ENCODE assay signal across 19 cellular contexts in genomic region chr19:3115916-3116602, GRCh38. TPM values are rescaled to one million over a fixed set of nuclear protein-coding genes. Genes with fewer than 3 reads are reported as not detected.
DNase-seq lines count a peak whose midpoint lies in the region; ATAC-seq, FAIRE-seq and TF ChIP-seq lines count a peak whose summit lies in the region.
"Had no signal": no experiment of that assay in that cellular context is flagged by ENCODE, and none has a peak within 500 bp of the region (broad histone marks: within the 10 kb centered on the region; RNA-seq: fewer than 3 reads in every experiment).

No MANE protein-coding gene starts in this region.

- TF ChIP-seq CTCF in A549 (IDR thresholded peaks at IDR 0.05), result no peak
- no peak for TF ChIP-seq CTCF in H9 (conservative IDR thresholded peaks at IDR 0.05)
- TF ChIP-seq CTCF in astrocyte (IDR thresholded peaks at IDR 0.05; ENCODE audit: insufficient read depth, low read depth, low read length), result no peak

- H3K4me1 ChIP-seq in A549, result peaks cover 18% of the 10 kb centered on the region
- H3K4me1 ChIP-seq in H9 (ENCODE audit: insufficient read depth, low read length), result no peaks in the 10 kb centered on the region; the same call in 1 of the 2 replicates
- no peaks in the 10 kb centered on the region for H3K4me1 ChIP-seq in astrocyte (ENCODE audit: insufficient read depth, low read length)
- H3K4me1 ChIP-seq: Caco-2 had no signal

- no peak overlapping the region for H2BK5ac ChIP-seq in H9 (ENCODE audit: insufficient read length, low read length)

- H3K27me3 Mint-ChIP-seq in H9 (ENCODE audit: low read depth) (no peaks in the 10 kb centered on the region), astrocyte (ENCODE audit: low read depth, unreplicated experiment) (no peaks in the 10 kb centered on the region)
- no peaks in the 10 kb centered on the region for H3K27me3 Mint-ChIP-seq in activated naive CD8-positive, alpha-beta T cell treated with anti-CD3 and anti-CD28 coated beads for 36 hours
- H3K27me3 Mint-ChIP-seq: activated naive CD8-positive, alpha-beta T cell treated with anti-CD3 and anti-CD28 coated beads, Interleukin-2, amount 50 U/mL, for 24 hours; activated T-helper 17 cell treated with anti-CD3 and anti-CD28 coated beads, Interleukin-2, amount 50 U/mL, for 72 hours had no signal

- no peak for TF ChIP-seq POLR2A in A549 (IDR thresholded peaks at IDR 0.05; ENCODE audit: low read length)

- H2AFZ ChIP-seq in H9 (ENCODE audit: low read length) (no peak overlapping the region), astrocyte (ENCODE audit: low read depth, low read length) (no peak overlapping the region)

- peaks cover 2 to 11% of the 10 kb centered on the region in 2 experiments; a peak in 3 of 4 replicates for H3K4me1 Mint-ChIP-seq in H9
- H3K4me1 Mint-ChIP-seq in astrocyte (ENCODE audit: low read depth, unreplicated experiment), result no peaks in the 10 kb centered on the region
- no peaks in the 10 kb centered on the region for H3K4me1 Mint-ChIP-seq in activated naive CD8-positive, alpha-beta T cell treated with anti-CD3 and anti-CD28 coated beads for 36 hours
- H3K4me1 Mint-ChIP-seq: activated naive CD8-positive, alpha-beta T cell treated with anti-CD3 and anti-CD28 coated beads, Interleukin-2, amount 50 U/mL, for 24 hours; activated T-helper 17 cell treated with anti-CD3 and anti-CD28 coated beads, Interleukin-2, amount 50 U/mL, for 72 hours had no signal

- no peaks in the 10 kb centered on the region for H3K79me2 ChIP-seq in H9 (ENCODE audit: insufficient read depth, low read length)
- H3K79me2 ChIP-seq in astrocyte (ENCODE audit: insufficient read depth, low read length), result peaks cover 31% of the 10 kb centered on the region

- H2BK120ac ChIP-seq in H9 (ENCODE audit: low read depth, low read length, poor library complexity, severe bottlenecking), result no peak overlapping the region

- no peak overlapping the region for H2BK20ac ChIP-seq in H9 (ENCODE audit: low read depth, low read length, poor library complexity, severe bottlenecking)

- H3K4me3 ChIP-seq in A549 (no peak overlapping the region), astrocyte (ENCODE audit: insufficient read depth, low read depth, low read length) (no peak overlapping the region)
- H3K4me3 ChIP-seq: cardiac muscle cell had no signal

- H3T11ph ChIP-seq in H9 (ENCODE audit: low read length), result no peak overlapping the region

- H3K4me3 Mint-ChIP-seq in H9, result no peak overlapping the region
- H3K4me3 Mint-ChIP-seq in astrocyte (ENCODE audit: unreplicated experiment), result no peak overlapping the region
- no peak overlapping the region for H3K4me3 Mint-ChIP-seq in activated naive CD8-positive, alpha-beta T cell treated with anti-CD3 and anti-CD28 coated beads for 36 hours
- H3K4me3 Mint-ChIP-seq: activated naive CD8-positive, alpha-beta T cell treated with anti-CD3 and anti-CD28 coated beads, Interleukin-2, amount 50 U/mL, for 24 hours; activated T-helper 17 cell treated with anti-CD3 and anti-CD28 coated beads, Interleukin-2, amount 50 U/mL, for 72 hours; T-helper 1 cell treated with Interleukin-12 subunit alpha and Interleukin-12 subunit beta and Interleukin-4 antibody, amounts not matched to agents 30 μg/mL and 1 μg/mL, for 36 hours had no signal

- WGBS in A549 (ENCODE audit: missing lambda C conversion rate), result 60% methylated on average over 2 of the region's 24 CpGs
- WGBS in H9 (ENCODE audit: extremely low coverage, insufficient read length, low lambda C conversion rate), result no CpG with 5 or more reads among the region's 24 CpGs

- no peak overlapping the region for H3K4ac ChIP-seq in H9 (ENCODE audit: low read depth, low read length)

- peak; percentile 48 to 73; a peak in 4 of 6 replicates for ATAC-seq in A549
- ATAC-seq: activated naive CD8-positive, alpha-beta T cell treated with anti-CD3 and anti-CD28 coated beads, Interleukin-2, amount 50 U/mL, for 24 hours; activated T-helper 17 cell treated with anti-CD3 and anti-CD28 coated beads, Interleukin-2, amount 50 U/mL, for 72 hours; esophagus mucosa; sciatic nerve had no signal

- no peak overlapping the region for H4K91ac ChIP-seq in H9 (ENCODE audit: insufficient read length, low read depth, low read length)

- no peak for TF ChIP-seq EP300 in A549 (IDR thresholded peaks at IDR 0.05)

- H3K14ac ChIP-seq in H9 (ENCODE audit: insufficient read depth, low read length), result no peak overlapping the region; the same call in 1 of the 2 replicates

- H3K9me3 Mint-ChIP-seq in H9 (no peaks in the 10 kb centered on the region), astrocyte (ENCODE audit: unreplicated experiment) (no peaks in the 10 kb centered on the region)
- H3K9me3 Mint-ChIP-seq in activated naive CD8-positive, alpha-beta T cell treated with anti-CD3 and anti-CD28 coated beads for 36 hours, result no peaks in the 10 kb centered on the region
- H3K9me3 Mint-ChIP-seq: activated naive CD8-positive, alpha-beta T cell treated with anti-CD3 and anti-CD28 coated beads, Interleukin-2, amount 50 U/mL, for 24 hours; activated T-helper 17 cell treated with anti-CD3 and anti-CD28 coated beads, Interleukin-2, amount 50 U/mL, for 72 hours; T-helper 1 cell treated with Interleukin-12 subunit alpha and Interleukin-12 subunit beta and Interleukin-4 antibody, amounts not matched to agents 30 μg/mL and 1 μg/mL, for 36 hours had no signal

- no peak overlapping the region for H3K27ac Mint-ChIP-seq in H9
- no peak overlapping the region for H3K27ac Mint-ChIP-seq in astrocyte (ENCODE audit: unreplicated experiment)
- no peak overlapping the region for H3K27ac Mint-ChIP-seq in activated naive CD8-positive, alpha-beta T cell treated with anti-CD3 and anti-CD28 coated beads for 36 hours
- H3K27ac Mint-ChIP-seq: activated naive CD8-positive, alpha-beta T cell treated with anti-CD3 and anti-CD28 coated beads, Interleukin-2, amount 50 U/mL, for 24 hours; activated T-helper 17 cell treated with anti-CD3 and anti-CD28 coated beads, Interleukin-2, amount 50 U/mL, for 72 hours; T-helper 1 cell treated with Interleukin-12 subunit alpha and Interleukin-12 subunit beta and Interleukin-4 antibody, amounts not matched to agents 30 μg/mL and 1 μg/mL, for 36 hours had no signal

- H3K18ac ChIP-seq in H9 (ENCODE audit: insufficient read length, low read depth, low read length), result no peak overlapping the region

- H4K8ac ChIP-seq in H9 (replicated peaks; ENCODE audit: insufficient read length, low read depth, low read length), result no peak overlapping the region

- no peak overlapping the region for H3K9ac ChIP-seq in H9 (ENCODE audit: extremely low read depth, insufficient read length, low read length)
- no peak overlapping the region for H3K9ac ChIP-seq in astrocyte (ENCODE audit: low read length)

- H3K23ac ChIP-seq in H9 (ENCODE audit: insufficient read length, low read depth, low read length), result no peak overlapping the region

- no peak overlapping the region for H2AK5ac ChIP-seq in H9 (ENCODE audit: insufficient read length, low read length)

- H3K4me2 ChIP-seq in A549, result peak overlapping the region; percentile 43
- H3K4me2 ChIP-seq in H9 (ENCODE audit: insufficient read depth, insufficient read length, low read length), result no peak overlapping the region
- H3K4me2 ChIP-seq in astrocyte (ENCODE audit: low read length), result peak overlapping the region; percentile 8

- POLR2A ChIA-PET in A549 (lab: Yijun Ruan, JAX), result no interaction called here

- H3K36me3 Mint-ChIP-seq in H9 (ENCODE audit: insufficient read depth in 1 of 3, low read depth in 3 of 3) (peaks cover 0 to 4% (median 0%) of the 10 kb centered on the region in 3 experiments; a peak in 3 of 7 replicates), astrocyte (ENCODE audit: low read depth, unreplicated experiment) (peaks cover 6% of the 10 kb centered on the region)
- H3K36me3 Mint-ChIP-seq in activated naive CD8-positive, alpha-beta T cell treated with anti-CD3 and anti-CD28 coated beads for 36 hours, result no peaks in the 10 kb centered on the region

- no peaks in the 10 kb centered on the region for H3K9me3 ChIP-seq in A549
- H3K9me3 ChIP-seq in H9 (ENCODE audit: control insufficient read depth, low read depth, low read length), result no peaks in the 10 kb centered on the region
- H3K9me3 ChIP-seq in astrocyte (ENCODE audit: insufficient read depth, low read depth, low read length), result no peaks in the 10 kb centered on the region
- H3K9me3 ChIP-seq: Caco-2, neutrophil had no signal

- CTCF ChIA-PET in A549 (lab: Yijun Ruan, JAX), result interaction anchor here (0.5 to 3.0 kb wide), 7 partner anchors 8 to 339 kb away, joined by 3 to 17 read pairs (median 8); no protein-coding TSS in a partner anchor

- H2BK12ac ChIP-seq in H9 (ENCODE audit: insufficient read length, low read depth, low read length), result no peak overlapping the region

- peak in 1 of 2 experiments; percentile 36 for DNase-seq in A549 (ENCODE audit: low read depth in 1 of 2, low spot score in 1 of 2)
- peak; percentile 78 for DNase-seq in H9
- DNase-seq in astrocyte (ENCODE audit: low read depth), result no peak
- DNase-seq in kidney glomerular epithelial cell (lab: John Stamatoyannopoulos, UW), result peak; percentile 66
- no peak for DNase-seq in mesenteric fat pad (ENCODE audit: low spot score)
- no peak for DNase-seq in retina
- no peak for DNase-seq in NCI-H2029 treated with DMSO at 0.1 percent for 48 hours (lab: John Stamatoyannopoulos, UW)
- no peak for DNase-seq in activated naive CD8-positive, alpha-beta T cell treated with anti-CD3 and anti-CD28 coated beads for 36 hours
- DNase-seq: activated naive CD8-positive, alpha-beta T cell treated with anti-CD3 and anti-CD28 coated beads, Interleukin-2, amount 50 U/mL, for 24 hours; Caco-2; NCI-H1694 treated with DMSO at 0.1 percent for 48 hours; Right ventricle myocardium superior had no signal

- no peaks in the 10 kb centered on the region for H3K79me1 ChIP-seq in H9 (ENCODE audit: insufficient read depth, low read depth, low read length, poor library complexity, severe bottlenecking)

- no peak overlapping the region for H2BK15ac ChIP-seq in H9 (ENCODE audit: low read depth, low read length)

- no peak overlapping the region for H4K5ac ChIP-seq in H9 (ENCODE audit: insufficient read length, low read depth, low read length)

- no peak overlapping the region for H3K56ac ChIP-seq in H9 (ENCODE audit: insufficient read length, low read depth, low read length)

- H3K27ac ChIP-seq in A549 (peak overlapping the region; percentile 68 to 87), H9 (ENCODE audit: insufficient read length, low read depth, low read length) (no peak overlapping the region), astrocyte (ENCODE audit: low read depth, low read length) (no peak overlapping the region)
- H3K27ac ChIP-seq: cardiac muscle cell, neutrophil had no signal

- TF ChIP-seq RAD21 in A549 (conservative IDR thresholded peaks at IDR 0.05 in 1 of 2, IDR thresholded peaks at IDR 0.05 in 1 of 2), result no peak

- H4K20me1 ChIP-seq in H9 (ENCODE audit: control insufficient read depth, insufficient read depth, insufficient read length), result no peaks in the 10 kb centered on the region
- H4K20me1 ChIP-seq in astrocyte (ENCODE audit: insufficient read depth, low read length), result peaks cover 43% of the 10 kb centered on the region

- no peaks in the 10 kb centered on the region for H3K23me2 ChIP-seq in H9 (ENCODE audit: insufficient read length, low read depth, low read length, poor library complexity, severe bottlenecking)

- no peaks in the 10 kb centered on the region for H3K27me3 ChIP-seq in H9 (ENCODE audit: insufficient read depth, low read length)
- H3K27me3 ChIP-seq in astrocyte (ENCODE audit: insufficient read depth, low read length), result no peaks in the 10 kb centered on the region
- H3K27me3 ChIP-seq: cardiac muscle cell, neutrophil had no signal

- no peaks in the 10 kb centered on the region for H3K36me3 ChIP-seq in astrocyte (ENCODE audit: insufficient read depth, low read length)
- H3K36me3 ChIP-seq: neutrophil had no signal

- FAIRE-seq in A549 (lab: Jason Lieb, UNC), result no peak
- FAIRE-seq in astrocyte (lab: Jason Lieb, UNC), result no peak
- FAIRE-seq: G401.6 had no signal

RNA-seq across cellular contexts. Expression of gene GNA15, which starts 19.8 kb away (rescaled TPM):
- 0.06 and 0.07 TPM in 2 replicates for polyA plus RNA-seq in A549 (2011; rRNA removed)
- 0.07 and 0.10 TPM in 2 replicates for polyA plus RNA-seq in A549 (2012; cell fraction: cytosol; rRNA removed)
- polyA plus RNA-seq in A549 (2012; cell fraction: nucleus; rRNA removed), result 0.16 TPM in 1 of 2 replicates, not detected in the other
- 0.04 TPM in 1 of 3 replicates, not detected in the others for polyA plus RNA-seq in A549 (2017; fragmentation: RNase III; extraction: RNeasy Plus Mini Kit Qiagen cat#74134 plus additional on column Dnase treatment)
- polyA minus RNA-seq in A549 (2011; rRNA and poly(A)+ RNA removed), result not detected in 2 replicates
- 0.20 TPM in 1 of 2 replicates, not detected in the other for total RNA-seq in H9 (2021)
- not detected in 2 replicates for total RNA-seq in astrocyte
- total RNA-seq in mesenteric fat pad, result 15.4 TPM
- total RNA-seq in activated naive CD8-positive, alpha-beta T cell treated with anti-CD3 and anti-CD28 coated beads for 36 hours, result 1 to 10 TPM; 7.5 to 7.8 TPM
- total RNA-seq: Caco-2 had no signal
- polyA plus RNA-seq: cardiac muscle cell had no signal

RNA-seq across cellular contexts. Expression of gene GNA11, which starts 21.9 kb away (rescaled TPM):
- polyA plus RNA-seq in A549 (2011; rRNA removed) (5.5 and 8.6 TPM in 2 replicates), A549 (2017; fragmentation: RNase III; extraction: RNeasy Plus Mini Kit Qiagen cat#74134 plus additional on column Dnase treatment) (29.0 to 32.8 TPM (median 30.5 TPM) in 3 replicates)
- polyA plus RNA-seq in A549 (2012; cell fraction: cytosol; rRNA removed), result 24.3 and 29.2 TPM in 2 replicates
- 26.9 and 28.9 TPM in 2 replicates for polyA plus RNA-seq in A549 (2012; cell fraction: nucleus; rRNA removed)
- polyA minus RNA-seq in A549 (2011; rRNA and poly(A)+ RNA removed), result 6.7 and 19.2 TPM in 2 replicates
- total RNA-seq in H9 (2021) (23.1 and 24.0 TPM in 2 replicates), astrocyte (39.9 and 41.0 TPM in 2 replicates), mesenteric fat pad (54.3 TPM)
- total RNA-seq in activated naive CD8-positive, alpha-beta T cell treated with anti-CD3 and anti-CD28 coated beads for 36 hours, result 1 to 10 TPM; 4.5 to 4.6 TPM

RNA-seq across cellular contexts. Expression of gene TLE5, which starts 53.8 kb away (rescaled TPM):
- 171 and 183 TPM in 2 replicates for polyA plus RNA-seq in A549 (2011; rRNA removed)
- polyA plus RNA-seq in A549 (2012; cell fraction: cytosol; rRNA removed), result 223 and 303 TPM in 2 replicates
- polyA plus RNA-seq in A549 (2012; cell fraction: nucleus; rRNA removed), result 251 and 276 TPM in 2 replicates
- polyA plus RNA-seq in A549 (2017; fragmentation: RNase III; extraction: RNeasy Plus Mini Kit Qiagen cat#74134 plus additional on column Dnase treatment), result 191 to 231 TPM (median 216 TPM) in 3 replicates
- 235 and 240 TPM in 2 replicates for polyA minus RNA-seq in A549 (2011; rRNA and poly(A)+ RNA removed)
- total RNA-seq in H9 (2021), result 218 and 221 TPM in 2 replicates
- total RNA-seq in astrocyte, result 200 and 210 TPM in 2 replicates
- 367 TPM for total RNA-seq in mesenteric fat pad
- total RNA-seq in activated naive CD8-positive, alpha-beta T cell treated with anti-CD3 and anti-CD28 coated beads for 36 hours, result 100 to 1,000 TPM; 221 to 222 TPM

Comparison
In these comparisons a context has a peak if more than half of its experiments do, and no peak if none do; other contexts are left out.
1. DNase-seq: peak in H9 (single experiment) and kidney glomerular epithelial cell (single experiment); none in astrocyte (single experiment), mesenteric fat pad (single experiment), retina (single experiment), NCI-H2029 treated with DMSO at 0.1 percent for 48 hours (single experiment) and activated naive CD8-positive, alpha-beta T cell treated with anti-CD3 and anti-CD28 coated beads for 36 hours (single experiment).
2. H3K27ac ChIP-seq: peak in A549 (2 of 2); none in H9 (single experiment) and astrocyte (single experiment).